ENCODE assay signal across 8 cellular contexts in the genomic region with DNA sequence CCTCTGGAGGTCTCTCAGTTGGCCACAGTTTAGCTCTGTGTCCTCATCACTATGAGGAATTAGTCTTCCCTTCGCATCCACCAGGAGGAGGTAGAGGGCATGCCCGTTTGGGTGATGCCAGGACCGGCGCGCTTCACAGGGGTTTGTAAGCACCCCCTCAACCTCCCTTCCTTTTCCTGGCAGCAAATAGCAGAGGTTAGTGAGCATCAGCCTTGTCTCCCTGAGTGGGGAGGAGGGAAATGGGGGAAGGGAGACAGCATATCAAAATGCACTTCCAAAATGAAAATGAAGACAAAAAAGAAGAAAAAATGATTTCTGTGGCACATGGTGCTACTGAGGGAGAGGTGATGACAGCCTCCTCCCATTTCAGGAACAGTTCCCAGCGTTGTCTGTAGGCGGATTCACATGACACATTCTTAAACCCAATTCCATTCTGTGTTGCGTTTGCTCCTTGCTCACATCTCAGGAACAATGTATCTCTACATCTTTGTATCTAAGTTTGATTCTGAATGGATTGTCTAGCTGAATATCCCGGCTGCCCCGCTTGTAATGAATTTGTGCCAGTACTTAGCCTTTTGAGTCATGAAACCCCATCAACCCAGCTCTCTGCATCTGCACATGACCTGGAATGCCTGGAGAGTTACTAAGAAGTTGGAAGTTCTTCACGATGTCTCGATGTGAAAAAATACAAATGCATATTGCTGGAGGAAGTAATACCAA. TPM values are rescaled to one million over a fixed set of nuclear protein-coding genes. Genes with fewer than 3 reads are reported as not detected.
DNase-seq lines count a peak whose midpoint lies in the region; ATAC-seq, FAIRE-seq and TF ChIP-seq lines count a peak whose summit lies in the region.

No MANE protein-coding gene starts in this region.

- H3K9me3 Mint-ChIP-seq in activated T-helper 17 cell treated with anti-CD3 and anti-CD28 coated beads, Interleukin-2, amount 50 U/mL, for 72 hours: no peaks in the 10 kb centered on the region
- H3K9me3 Mint-ChIP-seq in neural crest cell: no peaks in the 10 kb centered on the region

- TF ChIP-seq CTCF in fibroblast of pulmonary artery (IDR thresholded peaks at IDR 0.05; ENCODE audit: low read length, missing control alignments): peak; percentile 91
- TF ChIP-seq CTCF in neural crest cell (conservative IDR thresholded peaks at IDR 0.05): peak; percentile 72

- peaks cover 5% of the 10 kb centered on the region for H3K4me1 Mint-ChIP-seq in activated T-helper 17 cell treated with anti-CD3 and anti-CD28 coated beads, Interleukin-2, amount 50 U/mL, for 72 hours
- peaks cover 10% of the 10 kb centered on the region for H3K4me1 Mint-ChIP-seq in neural crest cell

- peak; percentile 81 for FAIRE-seq in HTR-8/SVneo (lab: Jason Lieb, UNC)
- FAIRE-seq in RCC 7860 (lab: Jason Lieb, UNC): no peak

- H3K4me3 Mint-ChIP-seq in activated T-helper 17 cell treated with anti-CD3 and anti-CD28 coated beads, Interleukin-2, amount 50 U/mL, for 72 hours: peak overlapping the region; percentile 52
- H3K4me3 Mint-ChIP-seq in neural crest cell: no peak overlapping the region

- peak; percentile 83 for ATAC-seq in activated T-helper 17 cell treated with anti-CD3 and anti-CD28 coated beads, Interleukin-2, amount 50 U/mL, for 72 hours (replicated peaks)

- peaks cover 4% of the 10 kb centered on the region for H3K27me3 Mint-ChIP-seq in activated T-helper 17 cell treated with anti-CD3 and anti-CD28 coated beads, Interleukin-2, amount 50 U/mL, for 72 hours
- H3K27me3 Mint-ChIP-seq in neural crest cell (ENCODE audit: low read depth): peaks cover 15% of the 10 kb centered on the region

- peak overlapping the region; percentile 41 for H3K4me3 ChIP-seq in fibroblast of pulmonary artery (replicated peaks; ENCODE audit: low read depth, low read length)

- H3K36me3 Mint-ChIP-seq in activated T-helper 17 cell treated with anti-CD3 and anti-CD28 coated beads, Interleukin-2, amount 50 U/mL, for 72 hours (ENCODE audit: low read depth): no peaks in the 10 kb centered on the region
- no peaks in the 10 kb centered on the region for H3K36me3 Mint-ChIP-seq in neural crest cell (ENCODE audit: low read depth)

- H3K27ac Mint-ChIP-seq in activated T-helper 17 cell treated with anti-CD3 and anti-CD28 coated beads, Interleukin-2, amount 50 U/mL, for 72 hours: no peak overlapping the region
- no peak overlapping the region for H3K27ac Mint-ChIP-seq in neural crest cell (ENCODE audit: unreplicated experiment)

- peak; percentile 68 for DNase-seq in Caki2 (ENCODE audit: low read depth)
- DNase-seq in HTR-8/SVneo (ENCODE audit: insufficient read length, low spot score): peak; percentile 72
- DNase-seq in RKO (ENCODE audit: low spot score): peak; percentile 82
- DNase-seq in fibroblast of pulmonary artery (ENCODE audit: low read depth): peak; percentile 89
- peak; percentile 60 for DNase-seq in neural crest cell (ENCODE audit: low read depth, low spot score)
- DNase-seq in superior temporal gyrus (ENCODE audit: extremely low spot score): peak; percentile 85
- no peak for DNase-seq in RCC 7860 (ENCODE audit: low spot score)

- in situ Hi-C loops in Caki2 (cut with HindIII; ENCODE audit: low pct_unique_long_range_greater_than_20kb, low sequenced_read_pairs): no loop called here

RNA-seq across cellular contexts. Expression of a gene that starts 45.1 kb away (rescaled TPM):
- 16.5 and 20.2 TPM in 2 replicates for total RNA-seq in Caki2 (2014; rRNA removed; shearing (Covaris generic); ENCODE audit: low replicate concordance)
- 1 to 10 TPM; 1.7 to 2.7 TPM for total RNA-seq in activated T-helper 17 cell treated with anti-CD3 and anti-CD28 coated beads, Interleukin-2, amount 50 U/mL, for 72 hours
- 71.7 and 74.7 TPM in 2 replicates for total RNA-seq in neural crest cell

RNA-seq across cellular contexts. Expression of a gene that starts 56.1 kb away (rescaled TPM):
- 21.0 and 36.1 TPM in 2 replicates for total RNA-seq in Caki2 (2014; rRNA removed; shearing (Covaris generic); ENCODE audit: low replicate concordance)
- total RNA-seq in activated T-helper 17 cell treated with anti-CD3 and anti-CD28 coated beads, Interleukin-2, amount 50 U/mL, for 72 hours: 10 to 100 TPM; 36.4 to 36.6 TPM
- total RNA-seq in neural crest cell: 50.5 and 52.3 TPM in 2 replicates
